In genomic region chr20:31715766-31716165, GRCh38 we compare ENCODE assay signal across 11 cellular contexts. TPM values are rescaled to one million over a fixed set of nuclear protein-coding genes. Genes with fewer than 3 reads are reported as not detected.
DNase-seq lines count a peak whose midpoint lies in the region; ATAC-seq and TF ChIP-seq lines count a peak whose summit lies in the region.
"Had no signal": no experiment of that assay in that cellular context is flagged by ENCODE, and none has a peak within 500 bp of the region (broad histone marks: within the 10 kb centered on the region; RNA-seq: fewer than 3 reads in every experiment).

No MANE protein-coding gene starts in this region.

- peaks cover 90% of the 10 kb centered on the region for H4K20me1 ChIP-seq in BLaER1
- no peaks in the 10 kb centered on the region for H4K20me1 ChIP-seq in OCI-LY1 (ENCODE audit: insufficient read depth, low read length)

- H3K27me3 Mint-ChIP-seq in osteocyte (ENCODE audit: unreplicated experiment): no peaks in the 10 kb centered on the region

- no peak for ATAC-seq in GM19395 (IDR thresholded peaks at IDR 0.05; ENCODE audit: unreplicated experiment)

- H3K27ac ChIP-seq in BLaER1 (no peak overlapping the region), OCI-LY1 (ENCODE audit: low read depth, low read length, poor library complexity, severe bottlenecking) (no peak overlapping the region), caudate nucleus (ENCODE audit: low read depth, low read length) (peak overlapping the region; percentile 71)

- H3K27me3 ChIP-seq in BLaER1 (no peaks in the 10 kb centered on the region), OCI-LY1 (ENCODE audit: insufficient read depth, low read length) (no peaks in the 10 kb centered on the region)

- H3K9ac ChIP-seq in BLaER1 (no peak overlapping the region), OCI-LY1 (ENCODE audit: low read length) (no peak overlapping the region)

- H3F3A ChIP-seq in OCI-LY1 (ENCODE audit: insufficient read depth, low read length): no peaks in the 10 kb centered on the region

- H3K36me3 ChIP-seq in BLaER1: peaks cover 88% of the 10 kb centered on the region
- peaks cover 73% of the 10 kb centered on the region for H3K36me3 ChIP-seq in OCI-LY1 (ENCODE audit: insufficient read depth, low read length)

- peak overlapping the region; percentile 98 for H3K27ac Mint-ChIP-seq in osteocyte (ENCODE audit: unreplicated experiment)

- H2AFZ ChIP-seq in OCI-LY1 (ENCODE audit: low read length): no peak overlapping the region

- no peaks in the 10 kb centered on the region for H3K9me3 Mint-ChIP-seq in osteocyte (ENCODE audit: unreplicated experiment)

- no peaks in the 10 kb centered on the region for H3K9me2 ChIP-seq in OCI-LY1 (ENCODE audit: low read depth, low read length)

- peak overlapping the region; percentile 93; the same call in 1 of the 2 replicates for H3K4me2 ChIP-seq in BLaER1
- peak overlapping the region; percentile 69; the same call in 1 of the 2 replicates for H3K4me2 ChIP-seq in OCI-LY1 (ENCODE audit: low read length)

- H3K4me1 Mint-ChIP-seq in osteocyte (ENCODE audit: unreplicated experiment): peaks cover 88% of the 10 kb centered on the region

- H3K36me3 Mint-ChIP-seq in osteocyte (ENCODE audit: unreplicated experiment): peaks cover 33% of the 10 kb centered on the region

- TF ChIP-seq CTCF in OCI-LY1 (IDR thresholded peaks at IDR 0.05; ENCODE audit: low read length) (no peak), osteocyte (IDR thresholded peaks at IDR 0.05) (no peak)

- peaks cover 98% of the 10 kb centered on the region for H3K4me1 ChIP-seq in BLaER1
- H3K4me1 ChIP-seq in OCI-LY1 (ENCODE audit: insufficient read depth, low read length, severe bottlenecking): peaks cover 93% of the 10 kb centered on the region

- DNase-seq in caudate nucleus (lab: John Stamatoyannopoulos, UW) (no peak), osteocyte (ENCODE audit: extremely low spot score, unreplicated experiment) (no peak), medulla oblongata (ENCODE audit: extremely low spot score) (no peak), NCI-H187 (lab: John Stamatoyannopoulos, UW) (no peak)
- no peak for DNase-seq in activated CD4-positive, CD25-positive, alpha-beta regulatory T cell (lab: John Stamatoyannopoulos, UW)
- DNase-seq: activated effector memory CD4-positive, alpha-beta T cell treated with anti-CD3 and anti-CD28 coated beads, Interleukin-2, amount 50 U/mL, for 16 hours; erythroblast; H7 had no signal

- H3K4me3 Mint-ChIP-seq in osteocyte (ENCODE audit: unreplicated experiment): no peak overlapping the region

- H3K4me3 ChIP-seq in BLaER1: no peak overlapping the region
- no peak overlapping the region for H3K4me3 ChIP-seq in OCI-LY1 (ENCODE audit: low read depth, low read length, poor library complexity, severe bottlenecking)

- H3K9me3 ChIP-seq in BLaER1 (no peaks in the 10 kb centered on the region), OCI-LY1 (ENCODE audit: low read length) (no peaks in the 10 kb centered on the region)

- peaks cover 53% of the 10 kb centered on the region for H3K79me2 ChIP-seq in OCI-LY1 (ENCODE audit: insufficient read depth, low read length)

RNA-seq across cellular contexts. Expression of gene BCL2L1, which starts 6.9 kb away (rescaled TPM):
- 67.0 and 69.4 TPM in 2 replicates for total RNA-seq in osteocyte

RNA-seq across cellular contexts. Expression of gene TPX2, which starts 23.3 kb away (rescaled TPM):
- total RNA-seq in osteocyte: 22.6 and 25.5 TPM in 2 replicates
